Comparison of ENCODE assay signal across 8 cellular contexts in genomic region chr21:32450881-32451720, GRCh38. TPM values are rescaled to one million over a fixed set of nuclear protein-coding genes. Genes with fewer than 3 reads are reported as not detected.
DNase-seq lines count a peak whose midpoint lies in the region; ATAC-seq and TF ChIP-seq lines count a peak whose summit lies in the region.
"Not testable (repeated sequence)": the region's sequence is repeated elsewhere in the genome, so short reads cannot be mapped to it uniquely, and the experiment has no call there.

No MANE protein-coding gene starts in this region.

- H3K4me1 ChIP-seq in liver (ENCODE audit: control insufficient read depth in 4 of 4, insufficient read depth in 4 of 4, low read length in 3 of 4); prostate gland (replicated peaks); aorta (ENCODE audit: control insufficient read depth in 1 of 2, insufficient read depth in 2 of 2, low read length in 2 of 2): not testable (repeated sequence)
- peaks cover 22% of the 10 kb centered on the region for H3K4me1 ChIP-seq in stomach smooth muscle (ENCODE audit: control insufficient read depth, insufficient read depth, low read length)

- not testable (repeated sequence) for TF ChIP-seq CTCF in epithelial cell of esophagus (IDR thresholded peaks at IDR 0.05; ENCODE audit: insufficient read depth, low read depth, low read length, missing control alignments); liver (IDR thresholded peaks at IDR 0.05; ENCODE audit: low read depth, low read length, missing input control); prostate gland (IDR thresholded peaks at IDR 0.05)

- not testable (repeated sequence) for H3K4me3 ChIP-seq in epithelial cell of esophagus (ENCODE audit: low read length); liver (ENCODE audit: low read depth in 1 of 3, low read length in 3 of 3); prostate gland; stomach smooth muscle (ENCODE audit: low read length in 2 of 2); aorta (ENCODE audit: low read length in 2 of 2)

- not testable (repeated sequence) for H3K36me3 ChIP-seq in liver (ENCODE audit: control insufficient read depth in 4 of 4, insufficient read depth in 3 of 4, low read depth in 1 of 4, low read length in 3 of 4); prostate gland; stomach smooth muscle (ENCODE audit: control insufficient read depth in 2 of 2, insufficient read depth in 2 of 2, low read length in 2 of 2); aorta (ENCODE audit: control insufficient read depth in 1 of 2, insufficient read depth in 2 of 2, low read length in 1 of 2)

- ATAC-seq in aorta (ENCODE audit: low FRiP score): not testable (repeated sequence)

- WGBS in liver: 85% methylated on average over 16 of the region's 16 CpGs
- WGBS in prostate gland: 24% methylated on average over 16 of the region's 16 CpGs
- WGBS in aorta, 2 donors: 19 to 20% methylated on average over 15 to 16 of the region's 16 CpGs

- H3K27ac ChIP-seq in liver (ENCODE audit: low read depth in 1 of 2, low read length in 2 of 2): not testable (repeated sequence)
- H3K27ac ChIP-seq in prostate gland (peak overlapping the region; percentile 81 to 88), stomach smooth muscle (ENCODE audit: low read length) (peak overlapping the region; percentile 62), aorta (ENCODE audit: low read depth in 1 of 2, low read length in 2 of 2) (peak overlapping the region; percentile 88 to 97)

- intact Hi-C loops in cardiac septum (cut with DNase I): loop anchor here (5.0 kb wide), 1 partner anchor 39 kb away; the partner anchor contains the start of gene EVA1C
- intact Hi-C loops in prostate gland (cut with DNase I); aorta (cut with DNase I): not testable (repeated sequence)

- H3K9me3 ChIP-seq in liver (ENCODE audit: control insufficient read depth in 4 of 4, low read length in 3 of 4); prostate gland; stomach smooth muscle (ENCODE audit: control insufficient read depth in 2 of 2, low read length in 2 of 2); aorta (ENCODE audit: control insufficient read depth, low read length): not testable (repeated sequence)

- TF ChIP-seq POLR2A in prostate gland (IDR thresholded peaks at IDR 0.05): peak; percentile 27

- H3K27me3 ChIP-seq in liver (ENCODE audit: control insufficient read depth in 4 of 4, insufficient read depth in 4 of 4, low read length in 3 of 4); prostate gland (replicated peaks; ENCODE audit: insufficient read depth); stomach smooth muscle (ENCODE audit: control insufficient read depth in 1 of 2, insufficient read depth in 2 of 2, low read length in 2 of 2); aorta (ENCODE audit: control insufficient read depth in 1 of 2, insufficient read depth in 2 of 2, low read length in 1 of 2): not testable (repeated sequence)

- not testable (repeated sequence) for H3K9ac ChIP-seq in liver (ENCODE audit: low read depth in 1 of 2, low read length in 2 of 2); stomach smooth muscle (ENCODE audit: low read length in 2 of 2)

- DNase-seq in ELR (ENCODE audit: low read depth): peak; percentile 46
- peak; percentile 50 for DNase-seq in amniotic stem cell (lab: John Stamatoyannopoulos, UW)
- peak; percentile 73 for DNase-seq in epithelial cell of esophagus (ENCODE audit: low read depth)
- DNase-seq in cardiac septum (ENCODE audit: low spot score): peak; percentile 87
- peak; percentile 78 for DNase-seq in prostate gland (ENCODE audit: low spot score)
- DNase-seq in aorta: peak; percentile 82 to 89

- TF ChIP-seq RAD21 in liver (IDR thresholded peaks at IDR 0.05): not testable (repeated sequence)

TF ChIP-seq in liver, 16 proteins besides CTCF, POLR2A, EP300 and RAD21:
- TF ChIP-seq NR2F2 (IDR thresholded peaks at IDR 0.05): peak; percentile 35

RNA-seq across cellular contexts. Expression of gene EVA1C, which starts 38.6 kb away (rescaled TPM):
- total RNA-seq in cardiac septum: 15.4 TPM
- 1 to 10 TPM in 1 of 2 donors, under 1 TPM in 1; 0.47 to 3.3 TPM for total RNA-seq in liver
- 1 to 10 TPM; 1.8 to 3.1 TPM for polyA plus RNA-seq in liver
- total RNA-seq in prostate gland: 10 to 100 TPM; 45.7 to 48.6 TPM
- 10 to 100 TPM; 48.6 to 72.6 TPM for total RNA-seq in aorta
- polyA plus RNA-seq in aorta: 100 to 1,000 TPM in 1 of 2 donors, 10 to 100 TPM in 1; 40.9 to 105 TPM

RNA-seq across cellular contexts. Expression of gene URB1, which starts 58.3 kb away (rescaled TPM):
- total RNA-seq in cardiac septum (10.5 TPM), liver (10 to 100 TPM in 1 of 2 donors, 1 to 10 TPM in 1; 9.6 to 14.5 TPM), prostate gland (10 to 100 TPM; 33.4 to 41.4 TPM), aorta (10 to 100 TPM; 21.2 to 34.2 TPM)
- polyA plus RNA-seq in liver (1 to 10 TPM; 2.8 to 4.6 TPM), aorta (1 to 10 TPM; 2.0 to 4.7 TPM)
